ENCODE assay signal across 19 cellular contexts in genomic region chr10:78749898-78750297, GRCh38.
"Had no signal": no experiment of that assay in that cellular context is flagged by ENCODE, and none has a peak within 500 bp of the region (broad histone marks: within the 10 kb centered on the region; RNA-seq: fewer than 3 reads in every experiment).

No MANE protein-coding gene starts in this region.

- H3K9me3 ChIP-seq: right atrium auricular region, testis, upper lobe of left lung had no signal

- H3K4me3 ChIP-seq: right atrium auricular region, testis, upper lobe of left lung had no signal

- H3K36me3 ChIP-seq: right atrium auricular region, upper lobe of left lung had no signal

- ATAC-seq: activated CD8-positive, alpha-beta memory T cell treated with anti-CD3 and anti-CD28 coated beads, Interleukin-2, amount 10 ng/mL, durations not matched to agents 7 days and 5 days; effector memory CD8-positive, alpha-beta T cell; left ventricle myocardium superior had no signal

- H3K27ac Mint-ChIP-seq: activated CD8-positive, alpha-beta memory T cell treated with anti-CD3 and anti-CD28 coated beads, Interleukin-2, amount 10 ng/mL, durations not matched to agents 7 days and 5 days; activated naive CD4-positive, alpha-beta T cell treated with anti-CD3 and anti-CD28 coated beads, Interleukin-2, amount 50 U/mL, for 72 hours; activated T-cell treated with anti-CD3 and anti-CD28 coated beads, Interleukin-2, amount 50 U/mL, for 24 hours; effector memory CD8-positive, alpha-beta T cell had no signal

- H3K4me1 ChIP-seq: foreskin keratinocyte had no signal

- H3K27ac ChIP-seq: foreskin keratinocyte, right atrium auricular region, testis, upper lobe of left lung had no signal

- DNase-seq: activated CD4-positive, alpha-beta T cell treated with anti-CD3 and anti-CD28 coated beads, Interleukin-2, amount 50 U/mL, for 4 hours; activated CD4-positive, CD25-positive, alpha-beta regulatory T cell treated with anti-CD3 and anti-CD28 coated beads, Interleukin-2, amount 50 U/mL, for 72 hours; activated CD8-positive, alpha-beta memory T cell treated with anti-CD3 and anti-CD28 coated beads, Interleukin-2, amount 10 ng/mL, durations not matched to agents 7 days and 5 days; activated gamma-delta T cell; activated T-cell treated with anti-CD3 and anti-CD28 coated beads, Interleukin-2, amount 50 U/mL, for 24 hours; dermis blood vessel endothelial cell; effector memory CD8-positive, alpha-beta T cell; left ventricle myocardium superior; mesendoderm; small intestine; stimulated activated CD4-positive, alpha-beta T cell treated with anti-CD3 and anti-CD28 coated beads, Interleukin-4, amount 100 ng/mL, for 24 hours; stimulated activated naive CD4-positive, alpha-beta T cell treated with Interleukin-2 at 50 U/mL for 16 hours; T-helper 9 cell; testis; upper lobe of left lung had no signal

- H3K27me3 ChIP-seq: right atrium auricular region, testis, upper lobe of left lung had no signal

- H3K9me3 Mint-ChIP-seq: activated T-cell treated with anti-CD3 and anti-CD28 coated beads, Interleukin-2, amount 50 U/mL, for 24 hours; effector memory CD8-positive, alpha-beta T cell had no signal

- H3K4me3 Mint-ChIP-seq: activated CD8-positive, alpha-beta memory T cell treated with anti-CD3 and anti-CD28 coated beads, Interleukin-2, amount 10 ng/mL, durations not matched to agents 7 days and 5 days; activated T-cell treated with anti-CD3 and anti-CD28 coated beads, Interleukin-2, amount 50 U/mL, for 24 hours; effector memory CD8-positive, alpha-beta T cell; natural killer cell treated with Interleukin-12 subunit alpha and Interleukin-12 subunit beta and Interleukin-15 and Interleukin-18, amount 100 ng/mL, for 72 hours had no signal

- H3K4me1 Mint-ChIP-seq: activated CD8-positive, alpha-beta memory T cell treated with anti-CD3 and anti-CD28 coated beads, Interleukin-2, amount 10 ng/mL, durations not matched to agents 7 days and 5 days had no signal

- H3K36me3 Mint-ChIP-seq: activated CD8-positive, alpha-beta memory T cell treated with anti-CD3 and anti-CD28 coated beads, Interleukin-2, amount 10 ng/mL, durations not matched to agents 7 days and 5 days; activated naive CD4-positive, alpha-beta T cell treated with anti-CD3 and anti-CD28 coated beads, Interleukin-2, amount 50 U/mL, for 72 hours; natural killer cell treated with Interleukin-12 subunit alpha and Interleukin-12 subunit beta and Interleukin-15 and Interleukin-18, amount 100 ng/mL, for 72 hours had no signal
